15 cellular contexts compared by ENCODE assay signal in the genomic region with DNA sequence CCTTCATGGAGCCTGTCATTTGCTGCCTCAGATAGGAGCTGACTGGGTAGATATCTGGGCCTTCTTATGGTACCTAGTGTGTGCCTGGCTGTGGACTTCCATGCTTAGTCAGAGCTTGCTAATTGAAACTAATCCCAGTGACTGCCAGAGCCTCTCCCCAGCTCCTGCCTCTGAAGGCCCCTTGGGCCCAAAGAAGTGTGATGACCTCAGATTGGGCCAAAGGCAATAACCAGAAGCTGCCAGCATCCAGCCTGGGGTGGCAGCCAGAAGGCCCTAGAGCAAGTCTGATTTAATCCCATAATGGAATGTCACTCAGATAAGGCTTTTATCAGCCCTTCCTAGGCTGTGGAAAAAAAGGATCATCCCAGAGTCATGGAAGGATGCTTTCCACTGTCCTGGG. TPM values are rescaled to one million over a fixed set of nuclear protein-coding genes. Genes with fewer than 3 reads are reported as not detected.
A peak's percentile ranks its signal among the peaks of the same experiment; 100 is the strongest.
DNase-seq lines count a peak whose midpoint lies in the region; ATAC-seq and TF ChIP-seq lines count a peak whose summit lies in the region.
"Had no signal": no experiment of that assay in that cellular context is flagged by ENCODE, and none has a peak within 500 bp of the region (broad histone marks: within the 10 kb centered on the region; RNA-seq: fewer than 3 reads in every experiment).

No MANE protein-coding gene starts in this region.

- no peak overlapping the region for H3K9ac ChIP-seq in adipocyte (ENCODE audit: low read length)

- H3K9me3 ChIP-seq in HEK293 (ENCODE audit: control insufficient read depth, insufficient read depth, low read depth, low read length), result no peaks in the 10 kb centered on the region
- H3K9me3 ChIP-seq in adipocyte (ENCODE audit: control insufficient read depth, low read length), result peaks cover 19% of the 10 kb centered on the region
- H3K9me3 ChIP-seq in left ventricle myocardium inferior (replicated peaks), result peaks cover 17% of the 10 kb centered on the region
- H3K9me3 ChIP-seq: testis had no signal

- TF ChIP-seq CTCF in HEK293 (tag by site-specific recombination; IDR thresholded peaks at IDR 0.05), result no peak
- no peak for TF ChIP-seq CTCF in left ventricle myocardium inferior (IDR thresholded peaks at IDR 0.05; ENCODE audit: borderline replicate concordance)

- H3K27ac ChIP-seq in HEK293 (ENCODE audit: extremely low read depth, low read depth, low read length) (no peak overlapping the region), left ventricle myocardium inferior (replicated peaks) (peak overlapping the region; percentile 69)
- H3K27ac ChIP-seq: gastroesophageal sphincter, testis had no signal

- ATAC-seq in HG03095 (IDR thresholded peaks at IDR 0.05; ENCODE audit: unreplicated experiment), result no peak
- ATAC-seq: gastroesophageal sphincter, left lobe of liver had no signal

- peak; percentile 21 for DNase-seq in adipocyte (ENCODE audit: low read depth)
- DNase-seq in left ventricle myocardium inferior, result peak; percentile 37
- DNase-seq in stromal cell of bone marrow (ENCODE audit: low read depth), result peak; percentile 77
- DNase-seq in NCI-H2081 (lab: John Stamatoyannopoulos, UW), result no peak
- DNase-seq in NCI-H2171 treated with DMSO at 0.1 percent for 48 hours (lab: John Stamatoyannopoulos, UW), result no peak
- DNase-seq: activated naive CD8-positive, alpha-beta T cell treated with anti-CD3 and anti-CD28 coated beads, Interleukin-2, amount 10 ng/mL, durations not matched to agents 7 days and 5 days; NCI-H524 treated with DMSO at 0.1 percent for 48 hours; testis had no signal

- H3K27me3 ChIP-seq in adipocyte (replicated peaks; ENCODE audit: control insufficient read depth, insufficient read depth, low read length) (peaks cover 10% of the 10 kb centered on the region), left ventricle myocardium inferior (ENCODE audit: low read depth) (no peaks in the 10 kb centered on the region)
- H3K27me3 ChIP-seq: testis had no signal

- POLR2A ChIA-PET in HEK293 (lab: Yijun Ruan, JAX), result interaction anchor here (0.5 to 1.6 kb wide), 4 partner anchors 11 to 101 kb away, joined by 3 to 11 read pairs (median 3); partner anchors contain the start of gene CDC23

- CTCF ChIA-PET in HEK293 (lab: Yijun Ruan, JAX), result interaction anchor here (0.5 to 1.8 kb wide), 7 partner anchors 9 to 307 kb away, joined by 3 to 5 read pairs (median 3); partner anchors contain the start of gene KDM3B

- H3K4me1 ChIP-seq in HEK293 (ENCODE audit: control insufficient read depth, insufficient read depth, low read length) (peaks cover 18% of the 10 kb centered on the region), adipocyte (ENCODE audit: control insufficient read depth, insufficient read depth, low read length) (peaks cover 17% of the 10 kb centered on the region), left ventricle myocardium inferior (peaks cover 16% of the 10 kb centered on the region)

- no peaks in the 10 kb centered on the region for H3K36me3 ChIP-seq in HEK293 (ENCODE audit: control insufficient read depth in 2 of 2, insufficient read depth in 1 of 2, low read length in 2 of 2)
- H3K36me3 ChIP-seq in adipocyte (ENCODE audit: control insufficient read depth, insufficient read depth, low read length, severe bottlenecking), result no peaks in the 10 kb centered on the region
- no peaks in the 10 kb centered on the region for H3K36me3 ChIP-seq in left ventricle myocardium inferior
- H3K36me3 ChIP-seq: gastroesophageal sphincter had no signal

- intact Hi-C loops in left ventricle myocardium inferior (cut with micrococcal nuclease), result no loop called here

- H3K4me3 ChIP-seq in HEK293 (ENCODE audit: low read depth, low read length) (no peak overlapping the region), adipocyte (ENCODE audit: low read length) (no peak overlapping the region), left ventricle myocardium inferior (no peak overlapping the region)
- H3K4me3 ChIP-seq: gastroesophageal sphincter, skin epidermis, testis had no signal

TF ChIP-seq in HEK293, 187 proteins besides CTCF, POLR2A, EP300 and RAD21 (continues in another document):
- no peak for TF ChIP-seq MZF1 (tag by site-specific recombination; IDR thresholded peaks at IDR 0.05; ENCODE audit: borderline replicate concordance)
- TF ChIP-seq, protein P1, sequence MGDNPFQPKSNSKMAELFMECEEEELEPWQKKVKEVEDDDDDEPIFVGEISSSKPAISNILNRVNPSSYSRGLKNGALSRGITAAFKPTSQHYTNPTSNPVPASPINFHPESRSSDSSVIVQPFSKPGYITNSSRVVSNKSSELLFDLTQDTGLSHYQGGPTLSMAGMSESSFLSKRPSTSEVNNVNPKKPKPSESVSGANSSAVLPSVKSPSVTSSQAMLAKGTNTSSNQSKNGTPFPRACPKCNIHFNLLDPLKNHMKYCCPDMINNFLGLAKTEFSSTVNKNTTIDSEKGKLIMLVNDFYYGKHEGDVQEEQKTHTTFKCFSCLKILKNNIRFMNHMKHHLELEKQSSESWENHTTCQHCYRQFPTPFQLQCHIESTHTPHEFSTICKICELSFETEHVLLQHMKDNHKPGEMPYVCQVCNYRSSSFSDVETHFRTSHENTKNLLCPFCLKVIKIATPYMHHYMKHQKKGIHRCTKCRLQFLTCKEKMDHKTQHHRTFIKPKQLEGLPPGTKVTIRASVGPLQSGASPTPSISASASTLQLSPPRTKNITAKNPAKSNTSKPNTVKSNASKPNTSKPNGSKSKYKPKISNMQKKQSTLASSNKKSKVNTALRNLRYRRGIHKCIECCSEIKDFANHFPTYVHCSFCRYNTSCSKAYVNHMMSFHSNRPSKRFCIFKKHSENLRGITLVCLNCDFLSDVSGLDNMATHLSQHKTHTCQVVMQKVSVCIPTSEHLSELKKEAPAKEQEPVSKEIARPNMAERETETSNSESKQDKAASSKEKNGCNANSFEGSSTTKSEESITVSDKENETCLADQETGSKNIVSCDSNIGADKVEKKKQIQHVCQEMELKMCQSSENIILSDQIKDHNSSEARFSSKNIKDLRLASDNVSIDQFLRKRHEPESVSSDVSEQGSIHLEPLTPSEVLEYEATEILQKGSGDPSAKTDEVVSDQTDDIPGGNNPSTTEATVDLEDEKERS (tag by site-specific recombination; IDR thresholded peaks at IDR 0.05), result 0 out of 2 replicates have a peak, but pooled peaks have one; percentile 18
- TF ChIP-seq, protein P2, sequence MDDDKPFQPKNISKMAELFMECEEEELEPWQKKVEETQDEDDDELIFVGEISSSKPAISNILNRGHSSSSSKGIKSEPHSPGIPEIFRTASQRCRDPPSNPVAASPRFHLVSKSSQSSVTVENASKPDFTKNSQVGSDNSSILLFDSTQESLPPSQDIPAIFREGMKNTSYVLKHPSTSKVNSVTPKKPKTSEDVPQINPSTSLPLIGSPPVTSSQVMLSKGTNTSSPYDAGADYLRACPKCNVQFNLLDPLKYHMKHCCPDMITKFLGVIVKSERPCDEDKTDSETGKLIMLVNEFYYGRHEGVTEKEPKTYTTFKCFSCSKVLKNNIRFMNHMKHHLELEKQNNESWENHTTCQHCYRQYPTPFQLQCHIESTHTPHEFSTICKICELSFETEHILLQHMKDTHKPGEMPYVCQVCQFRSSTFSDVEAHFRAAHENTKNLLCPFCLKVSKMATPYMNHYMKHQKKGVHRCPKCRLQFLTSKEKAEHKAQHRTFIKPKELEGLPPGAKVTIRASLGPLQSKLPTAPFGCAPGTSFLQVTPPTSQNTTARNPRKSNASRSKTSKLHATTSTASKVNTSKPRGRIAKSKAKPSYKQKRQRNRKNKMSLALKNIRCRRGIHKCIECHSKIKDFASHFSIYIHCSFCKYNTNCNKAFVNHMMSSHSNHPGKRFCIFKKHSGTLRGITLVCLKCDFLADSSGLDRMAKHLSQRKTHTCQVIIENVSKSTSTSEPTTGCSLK (tag by site-specific recombination; IDR thresholded peaks at IDR 0.05), result no peak
- TF ChIP-seq KLF1 (tag by site-specific recombination; IDR thresholded peaks at IDR 0.05), result 0 out of 2 replicates have a peak, but pooled peaks have one; percentile 13
- no peak for TF ChIP-seq ZNF138 (tag by site-specific recombination; IDR thresholded peaks at IDR 0.05; ENCODE audit: borderline replicate concordance)
- peak; percentile 88 for TF ChIP-seq FEZF1 (tag by site-specific recombination; IDR thresholded peaks at IDR 0.05)
- 0 out of 2 replicates have a peak, but pooled peaks have one; percentile 63 for TF ChIP-seq SP7 (tag by site-specific recombination; IDR thresholded peaks at IDR 0.05)
- peak; percentile 23 for TF ChIP-seq ZBTB17 (tag by site-specific recombination; IDR thresholded peaks at IDR 0.05)
- TF ChIP-seq ZNF654 (tag by site-specific recombination; IDR thresholded peaks at IDR 0.05; ENCODE audit: low read depth), result no peak
- TF ChIP-seq, protein P3, sequence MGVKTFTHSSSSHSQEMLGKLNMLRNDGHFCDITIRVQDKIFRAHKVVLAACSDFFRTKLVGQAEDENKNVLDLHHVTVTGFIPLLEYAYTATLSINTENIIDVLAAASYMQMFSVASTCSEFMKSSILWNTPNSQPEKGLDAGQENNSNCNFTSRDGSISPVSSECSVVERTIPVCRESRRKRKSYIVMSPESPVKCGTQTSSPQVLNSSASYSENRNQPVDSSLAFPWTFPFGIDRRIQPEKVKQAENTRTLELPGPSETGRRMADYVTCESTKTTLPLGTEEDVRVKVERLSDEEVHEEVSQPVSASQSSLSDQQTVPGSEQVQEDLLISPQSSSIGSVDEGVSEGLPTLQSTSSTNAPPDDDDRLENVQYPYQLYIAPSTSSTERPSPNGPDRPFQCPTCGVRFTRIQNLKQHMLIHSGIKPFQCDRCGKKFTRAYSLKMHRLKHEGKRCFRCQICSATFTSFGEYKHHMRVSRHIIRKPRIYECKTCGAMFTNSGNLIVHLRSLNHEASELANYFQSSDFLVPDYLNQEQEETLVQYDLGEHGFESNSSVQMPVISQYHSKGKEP (tag by site-specific recombination; IDR thresholded peaks at IDR 0.05), result no peak
- TF ChIP-seq ZNF488 (tag by site-specific recombination; IDR thresholded peaks at IDR 0.05), result no peak
- TF ChIP-seq ZNF747 (tag by site-specific recombination; IDR thresholded peaks at IDR 0.05), result no peak
- no peak for TF ChIP-seq ZFP69B (tag by site-specific recombination; IDR thresholded peaks at IDR 0.05)

RNA-seq across cellular contexts. Expression of gene CDC23, which starts 17.1 kb away (rescaled TPM):
- total RNA-seq in left ventricle myocardium inferior, result 20.2 TPM

RNA-seq across cellular contexts. Expression of gene GFRA3, which starts 44.2 kb away (rescaled TPM):
- total RNA-seq in left ventricle myocardium inferior, result 0.82 TPM
- total RNA-seq: activated naive CD8-positive, alpha-beta T cell treated with anti-CD3 and anti-CD28 coated beads, Interleukin-2, amount 10 ng/mL, durations not matched to agents 7 days and 5 days; dermis microvascular lymphatic vessel endothelial cell; HT-29; left lobe of liver had no signal

RNA-seq across cellular contexts. Expression of gene KIF20A, which starts 51.3 kb away (rescaled TPM):
- 0.77 TPM for total RNA-seq in left ventricle myocardium inferior

RNA-seq across cellular contexts. Expression of gene BRD8, which starts 51.8 kb away (rescaled TPM):
- total RNA-seq in left ventricle myocardium inferior, result 27.4 TPM

Comparison
In these comparisons a context has a peak if more than half of its experiments do, and no peak if none do; other contexts are left out.
1. DNase-seq: peak in adipocyte (single experiment), left ventricle myocardium inferior (single experiment) and stromal cell of bone marrow (single experiment); none in NCI-H2081 (0 of 2) and NCI-H2171 treated with DMSO at 0.1 percent for 48 hours (single experiment).